13 cellular contexts compared by ENCODE assay signal in the genomic region with DNA sequence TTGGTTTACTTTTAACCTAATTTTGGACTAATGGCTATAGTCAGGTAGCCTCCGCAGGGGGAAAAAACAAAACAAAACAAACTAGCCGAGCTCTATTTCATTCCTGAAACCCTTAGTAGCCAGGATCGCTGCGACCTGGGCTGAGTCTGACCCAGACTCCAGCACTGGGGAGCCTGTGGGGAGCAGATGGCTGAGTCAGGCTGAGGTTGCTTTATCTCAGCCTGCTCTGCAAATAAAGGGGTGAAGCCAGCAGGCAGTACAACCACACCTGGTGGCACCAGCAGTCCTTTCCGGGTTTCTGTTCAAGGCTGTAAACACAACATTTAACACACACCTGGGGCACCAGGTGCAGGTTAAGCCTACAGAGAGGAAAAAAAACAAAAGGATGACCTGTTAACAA. TPM values are rescaled to one million over a fixed set of nuclear protein-coding genes. Genes with fewer than 3 reads are reported as not detected.
DNase-seq lines count a peak whose midpoint lies in the region; ATAC-seq, FAIRE-seq and TF ChIP-seq lines count a peak whose summit lies in the region.
"Had no signal": no experiment of that assay in that cellular context is flagged by ENCODE, and none has a peak within 500 bp of the region (broad histone marks: within the 10 kb centered on the region; RNA-seq: fewer than 3 reads in every experiment).

No MANE protein-coding gene starts in this region.

- H3K27ac ChIP-seq in mammary epithelial cell (ENCODE audit: insufficient read depth, low read depth, low read length), result no peak overlapping the region

- 97% methylated on average over 5 of the region's 5 CpGs for WGBS in mammary epithelial cell (ENCODE audit: low coverage, missing lambda C conversion rate)

- H3K4me3 Mint-ChIP-seq in MCF 10A (ENCODE audit: unreplicated experiment) (no peak overlapping the region), WTC11 (peak overlapping the region; percentile 20; the same call in 1 of the 2 replicates)
- H3K4me3 Mint-ChIP-seq: activated naive CD4-positive, alpha-beta T cell treated with anti-CD3 and anti-CD28 coated beads, Interleukin-2, amount 50 U/mL, for 24 hours had no signal

- no peaks in the 10 kb centered on the region for H3K27me3 ChIP-seq in mammary epithelial cell (ENCODE audit: insufficient read depth, low read length)
- H3K27me3 ChIP-seq: tibial nerve had no signal

- POLR2A ChIA-PET in MCF 10A (lab: Yijun Ruan, JAX), result interaction anchor here (0.9 to 2.5 kb wide), 4 partner anchors 11 to 27 kb away, joined by 3 to 18 read pairs (median 12); partner anchors contain the start of gene ABHD2
- POLR2A ChIA-PET in WTC11 (lab: Charles Lee), result interaction anchor here (0.5 to 1.2 kb wide), 3 partner anchors 24 to 64 kb away, joined by 3 to 7 read pairs (median 3); partner anchors contain the start of gene ABHD2

- TF ChIP-seq CTCF in MCF 10A (IDR thresholded peaks at IDR 0.05; ENCODE audit: unreplicated experiment) (no peak), mammary epithelial cell (conservative IDR thresholded peaks at IDR 0.05 in 1 of 2, IDR thresholded peaks at IDR 0.05 in 1 of 2; ENCODE audit: extremely low read depth in 1 of 2, insufficient read depth in 1 of 2, low read depth in 1 of 2, low read length in 2 of 2) (no peak), WTC11 (IDR thresholded peaks at IDR 0.05) (no peak)

- H3K9me3 Mint-ChIP-seq in MCF 10A (ENCODE audit: unreplicated experiment) (no peaks in the 10 kb centered on the region), WTC11 (no peaks in the 10 kb centered on the region)
- H3K9me3 Mint-ChIP-seq: activated naive CD4-positive, alpha-beta T cell treated with anti-CD3 and anti-CD28 coated beads, Interleukin-2, amount 50 U/mL, for 24 hours had no signal

- no peak overlapping the region for H3K9ac ChIP-seq in mammary epithelial cell (ENCODE audit: insufficient read depth, low read length)

- H3K9me3 ChIP-seq in mammary epithelial cell (replicated peaks; ENCODE audit: insufficient read depth, low read length), result no peaks in the 10 kb centered on the region
- H3K9me3 ChIP-seq: tibial nerve had no signal

- no peak for DNase-seq in MCF 10A (ENCODE audit: unreplicated experiment)
- DNase-seq in mammary epithelial cell, result no peak
- peak; percentile 55 for DNase-seq in WTC11 (ENCODE audit: low spot score)
- peak; percentile 67 for DNase-seq in ureter (ENCODE audit: low spot score)
- DNase-seq in anterior cingulate cortex (lab: John Stamatoyannopoulos, UW), result no peak
- DNase-seq in frontal cortex (ENCODE audit: low spot score in 2 of 2), result no peak
- DNase-seq: ACHN had no signal

- CTCF ChIA-PET in MCF 10A (lab: Yijun Ruan, JAX) (interaction anchor here (0.6 to 1.9 kb wide), 6 partner anchors 12 to 62 kb away, joined by 3 to 10 read pairs (median 4); no protein-coding TSS in a partner anchor), mammary epithelial cell (lab: Charles Lee; ENCODE audit: low non-redundant PET) (no interaction called here), WTC11 (lab: Charles Lee) (interaction anchor here (0.6 to 3.0 kb wide), 14 partner anchors 9 to 237 kb away, joined by 3 to 30 read pairs (median 8); partner anchors contain the start of gene ABHD2)

- BruUV-seq in MCF 10A (replicated peaks; lab: Mats Ljungman, UMichigan), result no TSS peak
- BruUV-seq in mammary epithelial cell (replicated peaks; lab: Mats Ljungman, UMichigan), result no TSS peak

- H3K4me1 ChIP-seq in mammary epithelial cell (ENCODE audit: insufficient read depth, low read length), result peaks cover 16% of the 10 kb centered on the region

- ATAC-seq in WTC11 (peak; percentile 90), GM21619 (IDR thresholded peaks at IDR 0.05; ENCODE audit: unreplicated experiment) (no peak)

- H3K36me3 Mint-ChIP-seq in MCF 10A (ENCODE audit: insufficient read depth, unreplicated experiment), result peaks cover 31% of the 10 kb centered on the region
- peaks cover 12% of the 10 kb centered on the region for H3K36me3 Mint-ChIP-seq in WTC11

- no peaks in the 10 kb centered on the region for H4K20me1 ChIP-seq in mammary epithelial cell (ENCODE audit: insufficient read depth, low read length)

- no peak overlapping the region for H3K4me3 ChIP-seq in mammary epithelial cell (replicated peaks in 1 of 3; ENCODE audit: insufficient read depth in 1 of 3, low read depth in 2 of 3, low read length in 3 of 3)
- H3K4me3 ChIP-seq: skin epidermis, tibial nerve had no signal

- H3K27ac Mint-ChIP-seq in MCF 10A (ENCODE audit: low read depth, unreplicated experiment) (peak overlapping the region; percentile 81), WTC11 (peak overlapping the region; percentile 100)

- no peak overlapping the region for H2AFZ ChIP-seq in mammary epithelial cell (ENCODE audit: low read depth, low read length)

- intact Hi-C loops in MCF 10A (cut with micrococcal nuclease) (no loop called here), mammary epithelial cell (cut with micrococcal nuclease) (no loop called here)

- dilution Hi-C loops in mammary epithelial cell (cut with HindIII; ENCODE audit: low sequenced_read_pairs), result no loop called here

- FAIRE-seq in islet of Langerhans (lab: Jason Lieb, UNC) (peak; percentile 76), frontal cortex (lab: Jason Lieb, UNC) (no peak)
- FAIRE-seq: H54 had no signal

- in situ Hi-C loops in mammary epithelial cell (cut with MboI; ENCODE audit: low sequenced_read_pairs in 2 of 2), result no loop called here

- peaks cover 33% of the 10 kb centered on the region for H3K4me1 Mint-ChIP-seq in MCF 10A (ENCODE audit: insufficient read depth, unreplicated experiment)
- H3K4me1 Mint-ChIP-seq in WTC11, result peaks cover 63% of the 10 kb centered on the region

- no peak overlapping the region for H3K4me2 ChIP-seq in mammary epithelial cell (ENCODE audit: insufficient read depth, low read depth, low read length)

- H3K27me3 Mint-ChIP-seq in MCF 10A (ENCODE audit: insufficient read depth, unreplicated experiment) (no peaks in the 10 kb centered on the region), WTC11 (ENCODE audit: low read depth) (no peaks in the 10 kb centered on the region)
- H3K27me3 Mint-ChIP-seq: activated naive CD4-positive, alpha-beta T cell treated with anti-CD3 and anti-CD28 coated beads, Interleukin-2, amount 50 U/mL, for 24 hours had no signal

- H3K36me3 ChIP-seq in mammary epithelial cell (ENCODE audit: insufficient read depth, low read length), result no peaks in the 10 kb centered on the region

- no peaks in the 10 kb centered on the region for H3K79me2 ChIP-seq in mammary epithelial cell (ENCODE audit: insufficient read depth, low read length)

TF ChIP-seq in WTC11, 78 proteins besides CTCF, POLR2A, EP300 and RAD21:
- no peak for TF ChIP-seq ATF1 (CRISPR knock-in tag; IDR thresholded peaks at IDR 0.05)
- no peak for TF ChIP-seq KAT7 (CRISPR knock-in tag; IDR thresholded peaks at IDR 0.05; ENCODE audit: borderline replicate concordance)
- TF ChIP-seq ZSCAN18 (CRISPR knock-in tag; IDR thresholded peaks at IDR 0.05), result no peak
- TF ChIP-seq NFE2L1 (CRISPR knock-in tag; IDR thresholded peaks at IDR 0.05), result no peak
- TF ChIP-seq HMGXB4 (CRISPR knock-in tag; IDR thresholded peaks at IDR 0.05), result no peak
- no peak for TF ChIP-seq RELA (CRISPR knock-in tag; IDR thresholded peaks at IDR 0.05; ENCODE audit: borderline replicate concordance)
- no peak for TF ChIP-seq TP53 (CRISPR knock-in tag; IDR thresholded peaks at IDR 0.05)
- no peak for TF ChIP-seq FOXP4 (CRISPR knock-in tag; IDR thresholded peaks at IDR 0.05)
- TF ChIP-seq ZNF423 (CRISPR knock-in tag; IDR thresholded peaks at IDR 0.05), result peak; percentile 51; the same call in 1 of the 2 replicates
TF ChIP-seq in WTC11: peak in this region for 1.

RNA-seq across cellular contexts. Expression of gene ABHD2, which starts 27.3 kb away (rescaled TPM):
- total RNA-seq in MCF 10A (2022) (47.7 and 55.9 TPM in 2 replicates), mammary epithelial cell (10 to 100 TPM; 35.3 to 47.4 TPM), WTC11 (2021) (26.2 to 29.7 TPM (median 29.5 TPM) in 3 replicates), ureter (134 TPM), frontal cortex (45.2 TPM)
- polyA plus RNA-seq in mammary epithelial cell, result 29.6 TPM
- 207 TPM for polyA minus RNA-seq in mammary epithelial cell

Comparison
In these comparisons a context has a peak if more than half of its experiments do, and no peak if none do; other contexts are left out.
1. DNase-seq: peak in WTC11 (single experiment) and ureter (single experiment); none in MCF 10A (single experiment), mammary epithelial cell (single experiment), anterior cingulate cortex (0 of 58) and frontal cortex (0 of 2).